Comparison of ENCODE assay signal across 3 cellular contexts in the genomic region with DNA sequence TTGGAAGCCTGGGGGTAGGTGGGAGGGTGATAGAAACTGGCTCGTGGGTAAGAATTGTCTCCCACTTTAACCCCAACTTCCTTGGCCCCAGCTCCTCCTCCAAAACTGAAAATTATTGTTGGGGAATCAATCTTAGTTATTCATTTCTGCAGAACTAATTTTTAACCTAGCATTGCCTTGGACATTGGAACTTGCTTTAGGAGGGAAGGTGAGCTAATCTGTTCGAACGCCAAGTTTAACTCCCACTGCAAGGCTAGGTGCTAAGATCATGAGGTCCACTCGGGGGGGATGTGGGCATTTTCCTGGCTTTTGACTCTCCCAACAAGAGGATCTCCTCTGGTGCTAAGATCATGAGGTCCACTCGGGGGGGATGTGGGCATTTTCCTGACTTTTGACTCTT. TPM values are rescaled to one million over a fixed set of nuclear protein-coding genes. Genes with fewer than 3 reads are reported as not detected.
"Had no signal": no experiment of that assay in that cellular context is flagged by ENCODE, and none has a peak within 500 bp of the region (broad histone marks: within the 10 kb centered on the region; RNA-seq: fewer than 3 reads in every experiment).

No MANE protein-coding gene starts in this region.

RNA-seq across cellular contexts. Expression of a gene that starts 3.5 kb away (rescaled TPM):
- total RNA-seq: GM23248, H4, IMR-90 had no signal
- polyA plus RNA-seq: GM23248 had no signal
